In genomic region chrX:106783716-106784115, GRCh38 we compare ENCODE assay signal across 29 cellular contexts. TPM values are rescaled to one million over a fixed set of nuclear protein-coding genes. Genes with fewer than 3 reads are reported as not detected.
"Had no signal": no experiment of that assay in that cellular context is flagged by ENCODE, and none has a peak within 500 bp of the region (broad histone marks: within the 10 kb centered on the region; RNA-seq: fewer than 3 reads in every experiment).

No MANE protein-coding gene starts in this region.

- H3K9me3 Mint-ChIP-seq: activated CD4-positive, alpha-beta T cell treated with anti-CD3 and anti-CD28 coated beads, Interleukin-2, amount 10 ng/mL, durations not matched to agents 7 days and 5 days; activated CD8-positive, alpha-beta T cell treated with anti-CD3 and anti-CD28 coated beads for 36 hours; activated T-cell treated with anti-CD3 and anti-CD28 coated beads, Interleukin-2, amount 50 U/mL, for 4 hours; activated T-helper 17 cell treated with anti-CD3 and anti-CD28 coated beads, Interleukin-2, amount 50 U/mL, for 72 hours; effector memory CD8-positive, alpha-beta T cell; nephron progenitor cell had no signal

- ATAC-seq: activated CD8-positive, alpha-beta T cell treated with anti-CD3 and anti-CD28 coated beads for 36 hours; activated T-cell treated with anti-CD3 and anti-CD28 coated beads, Interleukin-2, amount 50 U/mL, for 4 hours; activated T-helper 17 cell treated with anti-CD3 and anti-CD28 coated beads, Interleukin-2, amount 50 U/mL, for 72 hours; effector memory CD8-positive, alpha-beta T cell; gastroesophageal sphincter; left colon; right lobe of liver had no signal

- H3K4me3 ChIP-seq: gastroesophageal sphincter, ovary, right lobe of liver, tibial nerve had no signal

- H3K36me3 ChIP-seq: gastroesophageal sphincter, ovary, right lobe of liver, tibial nerve had no signal

- H3K27ac Mint-ChIP-seq: activated CD4-positive, alpha-beta T cell treated with anti-CD3 and anti-CD28 coated beads, Interleukin-2, amount 10 ng/mL, durations not matched to agents 7 days and 5 days; activated CD8-positive, alpha-beta T cell treated with anti-CD3 and anti-CD28 coated beads for 36 hours; activated T-helper 17 cell treated with anti-CD3 and anti-CD28 coated beads, Interleukin-2, amount 50 U/mL, for 72 hours; effector memory CD8-positive, alpha-beta T cell; immature natural killer cell; mesothelial cell of epicardium; naive B cell; nephron progenitor cell; progenitor cell of endocrine pancreas had no signal

- H3K27ac ChIP-seq: gastroesophageal sphincter, ovary, right lobe of liver, tibial nerve had no signal

- H3K36me3 Mint-ChIP-seq: immature natural killer cell, mesothelial cell of epicardium, naive B cell had no signal

- H3K27me3 Mint-ChIP-seq: progenitor cell of endocrine pancreas had no signal

- H3K27me3 ChIP-seq: gastroesophageal sphincter, ovary, right lobe of liver had no signal

- H3K4me1 Mint-ChIP-seq: activated CD4-positive, alpha-beta T cell treated with anti-CD3 and anti-CD28 coated beads, Interleukin-2, amount 10 ng/mL, durations not matched to agents 7 days and 5 days; activated T-helper 17 cell treated with anti-CD3 and anti-CD28 coated beads, Interleukin-2, amount 50 U/mL, for 72 hours; immature natural killer cell; naive B cell; nephron progenitor cell had no signal

- FAIRE-seq: endothelial cell of umbilical vein, kidney had no signal

- H3K9me3 ChIP-seq: gastroesophageal sphincter, ovary, right lobe of liver, tibial nerve had no signal

- DNase-seq: activated CD4-positive, alpha-beta T cell treated with anti-CD3 and anti-CD28 coated beads for 1 hour; activated CD4-positive, alpha-beta T cell treated with anti-CD3 and anti-CD28 coated beads, Interleukin-2, amount 10 ng/mL, durations not matched to agents 7 days and 5 days; activated CD8-positive, alpha-beta T cell treated with anti-CD3 and anti-CD28 coated beads for 36 hours; activated gamma-delta T cell treated with Interleukin-2 at 50 U/mL for 16 hours; activated naive CD4-positive, alpha-beta T cell treated with anti-CD3 and anti-CD28 coated beads, Interleukin-2, amount 50 U/mL, for 16 hours; activated T-cell treated with anti-CD3 and anti-CD28 coated beads, Interleukin-2, amount 50 U/mL, for 4 hours; amniotic stem cell; caudate nucleus; cortex of kidney; effector memory CD8-positive, alpha-beta T cell; head of caudate nucleus; immature natural killer cell; kidney; left colon; mammary epithelial cell; naive B cell; nephron progenitor cell; ovary; right lobe of liver; stimulated activated CD4-positive, alpha-beta T cell treated with anti-CD3 and anti-CD28 coated beads, Interleukin-2, amount 100 ng/mL, for 48 hours; stimulated activated naive CD4-positive, alpha-beta T cell treated with Interleukin-2 at 50 U/mL for 16 hours; T1000 had no signal

- H3K4me3 Mint-ChIP-seq: activated CD4-positive, alpha-beta T cell treated with anti-CD3 and anti-CD28 coated beads, Interleukin-2, amount 10 ng/mL, durations not matched to agents 7 days and 5 days; activated CD8-positive, alpha-beta T cell treated with anti-CD3 and anti-CD28 coated beads for 36 hours; activated T-cell treated with anti-CD3 and anti-CD28 coated beads, Interleukin-2, amount 50 U/mL, for 4 hours; activated T-helper 17 cell treated with anti-CD3 and anti-CD28 coated beads, Interleukin-2, amount 50 U/mL, for 72 hours; effector memory CD8-positive, alpha-beta T cell; immature natural killer cell; mesothelial cell of epicardium; naive B cell; nephron progenitor cell had no signal

- H3K4me1 ChIP-seq: gastroesophageal sphincter, tibial nerve had no signal

RNA-seq across cellular contexts. Expression of gene RNF128, which starts 57.2 kb away (rescaled TPM):
- total RNA-seq: activated CD4-positive, alpha-beta T cell treated with anti-CD3 and anti-CD28 coated beads, Interleukin-2, amount 10 ng/mL, durations not matched to agents 7 days and 5 days; activated CD8-positive, alpha-beta T cell treated with anti-CD3 and anti-CD28 coated beads for 36 hours; activated T-helper 17 cell treated with anti-CD3 and anti-CD28 coated beads, Interleukin-2, amount 50 U/mL, for 72 hours; chondrocyte; endothelial cell of umbilical vein had no signal
- polyA plus RNA-seq: endothelial cell of umbilical vein, immature natural killer cell had no signal
